Comparison of ENCODE assay signal across 1 cellular context in genomic region chr12:51219345-51219744, GRCh38.
TF ChIP-seq lines count a peak whose summit lies in the region.

No MANE protein-coding gene starts in this region.

TF ChIP-seq in K562, 482 proteins besides CTCF, POLR2A, EP300 and RAD21:
- 0 out of 4 replicates have a peak, but pooled peaks of 1 of the 2 experiments have one; percentile 5 for TF ChIP-seq UBTF (IDR thresholded peaks at IDR 0.05; ENCODE audit: borderline replicate concordance in 1 of 2, low read depth in 2 of 2, low read length in 2 of 2)
- TF ChIP-seq FOXP1 (CRISPR knock-in tag; IDR thresholded peaks at IDR 0.05): no peak
- TF ChIP-seq LEF1 (IDR thresholded peaks at IDR 0.05): peak; percentile 64; the same call in 1 of the 2 replicates
